8 cellular contexts compared by ENCODE assay signal in the genomic region with DNA sequence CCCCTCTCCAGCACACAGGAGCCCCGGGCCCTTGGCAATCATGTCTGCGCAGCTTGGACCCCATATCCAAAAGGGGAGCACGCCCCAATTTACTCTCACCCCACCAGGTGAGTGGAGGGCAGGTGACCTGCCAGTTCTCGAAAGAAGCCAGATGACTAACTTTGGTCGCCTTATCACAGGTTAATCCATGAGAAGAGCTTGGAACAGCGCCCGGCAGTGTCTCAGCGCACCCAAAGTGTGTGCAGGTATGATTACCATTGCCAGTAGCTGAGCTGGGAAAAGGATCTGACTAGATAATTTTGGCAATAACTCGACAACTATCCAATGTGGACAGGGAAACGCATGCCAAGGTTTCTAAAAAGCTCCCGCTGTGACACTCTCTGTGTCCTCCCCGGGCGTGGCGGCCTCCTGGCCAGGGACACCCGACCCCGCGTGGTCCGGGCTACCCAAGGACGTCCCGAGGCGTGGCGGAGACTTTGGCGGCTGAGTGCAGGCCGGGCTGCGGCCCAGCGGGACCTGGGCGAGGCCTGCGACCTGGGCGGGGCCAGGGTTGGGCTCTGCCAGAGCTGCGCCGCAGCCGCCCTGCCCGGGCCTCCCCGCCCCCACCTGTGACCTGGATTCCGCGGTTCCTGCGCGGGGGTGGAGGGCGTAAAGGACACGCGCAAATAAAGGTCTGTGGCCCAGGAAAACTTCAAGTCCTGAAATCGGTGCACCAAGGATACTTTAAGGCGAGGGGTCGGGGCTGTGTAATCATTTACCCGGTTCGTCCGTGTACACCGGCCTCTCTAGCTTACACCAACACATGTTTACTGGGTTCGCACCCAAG. TPM values are rescaled to one million over a fixed set of nuclear protein-coding genes. Genes with fewer than 3 reads are reported as not detected.
DNase-seq lines count a peak whose midpoint lies in the region; ATAC-seq and TF ChIP-seq lines count a peak whose summit lies in the region.

No MANE protein-coding gene starts in this region.

- intact Hi-C loops in colonic mucosa (cut with DNase I) = no loop called here

- no peak for DNase-seq in AG04449 (ENCODE audit: low read depth, low spot score)
- DNase-seq in GM20000 (ENCODE audit: low spot score) = peak; percentile 83
- DNase-seq in colonic mucosa = peak; percentile 89
- DNase-seq in left lobe of liver (ENCODE audit: low spot score) = peak; percentile 98
- DNase-seq in stimulated activated CD8-positive, alpha-beta memory T cell treated with anti-CD3 and anti-CD28 coated beads, Interleukin-4, amount 100 ng/mL, for 24 hours (ENCODE audit: low read depth) = peak; percentile 24
- DNase-seq in NCI-H187 (lab: John Stamatoyannopoulos, UW) = no peak
- no peak for DNase-seq in NCI-H2081 (lab: John Stamatoyannopoulos, UW)

- H3K9me3 ChIP-seq in SU-DHL-6 (ENCODE audit: insufficient read depth, low read length) (no peaks in the 10 kb centered on the region), colonic mucosa (no peaks in the 10 kb centered on the region)

- POLR2A ChIA-PET in AG04449 (lab: Yijun Ruan, JAX) = no interaction called here

- peak overlapping the region; percentile 80 for H3K4me2 ChIP-seq in SU-DHL-6 (ENCODE audit: low read depth, low read length, poor library complexity, severe bottlenecking)

- TF ChIP-seq CTCF in AG04449 (IDR thresholded peaks at IDR 0.05; ENCODE audit: insufficient read depth, low read length, missing control alignments) (no peak), GM20000 (IDR thresholded peaks at IDR 0.05; ENCODE audit: extremely low read depth, missing control alignments) (no peak), SU-DHL-6 (IDR thresholded peaks at IDR 0.05; ENCODE audit: insufficient read depth, low read length, poor library complexity, severe bottlenecking) (no peak), colonic mucosa (IDR thresholded peaks at IDR 0.05) (no peak)

- H3K9me2 ChIP-seq in SU-DHL-6 (replicated peaks; ENCODE audit: insufficient read depth, low read length) = no peaks in the 10 kb centered on the region

- H3K4me3 ChIP-seq in AG04449 (ENCODE audit: low read depth, low read length) (peak overlapping the region; percentile 47), SU-DHL-6 (ENCODE audit: insufficient read depth, low read length, poor library complexity, severe bottlenecking) (peak overlapping the region; percentile 42), colonic mucosa (peak overlapping the region; percentile 49)

- peaks cover 4% of the 10 kb centered on the region for H3K4me1 ChIP-seq in colonic mucosa

- CTCF ChIA-PET in AG04449 (lab: Yijun Ruan, JAX) = interaction anchor here (1.2 to 1.5 kb wide), 3 partner anchors 11 to 520 kb away, joined by 3 to 4 read pairs (median 4); no protein-coding TSS in a partner anchor

- peak overlapping the region; percentile 83 for H2AFZ ChIP-seq in SU-DHL-6 (ENCODE audit: low read depth, low read length, severe bottlenecking)

- H3K27me3 ChIP-seq in SU-DHL-6 (ENCODE audit: low read length) (no peaks in the 10 kb centered on the region), colonic mucosa (no peaks in the 10 kb centered on the region)

- no peaks in the 10 kb centered on the region for H3K36me3 ChIP-seq in SU-DHL-6 (ENCODE audit: low read length)
- H3K36me3 ChIP-seq in colonic mucosa = no peaks in the 10 kb centered on the region

- H3K9ac ChIP-seq in SU-DHL-6 (ENCODE audit: low read length) = peak overlapping the region; percentile 52
- peak overlapping the region; percentile 61 to 62 for H3K9ac ChIP-seq in colonic mucosa (ENCODE audit: low read depth in 2 of 2, low read length in 2 of 2)

- H3K79me2 ChIP-seq in SU-DHL-6 (ENCODE audit: insufficient read depth, low read length) = no peaks in the 10 kb centered on the region

- H4K20me1 ChIP-seq in SU-DHL-6 (ENCODE audit: low read depth, low read length) = no peaks in the 10 kb centered on the region

- peak; percentile 94 for ATAC-seq in left lobe of liver

- H3F3A ChIP-seq in SU-DHL-6 (ENCODE audit: insufficient read depth) = no peaks in the 10 kb centered on the region

- peak overlapping the region; percentile 64 for H3K27ac ChIP-seq in SU-DHL-6 (ENCODE audit: low read depth, low read length)
- peak overlapping the region; percentile 53 for H3K27ac ChIP-seq in colonic mucosa

RNA-seq across cellular contexts. Expression of gene WAPL, which starts 13.7 kb away (rescaled TPM):
- 10 to 100 TPM; 32.7 to 33.9 TPM for total RNA-seq in colonic mucosa
- total RNA-seq in left lobe of liver = 14.3 TPM

Comparison
In these comparisons a context has a peak if more than half of its experiments do, and no peak if none do; other contexts are left out.
1. DNase-seq: peak in GM20000 (single experiment), colonic mucosa (single experiment), left lobe of liver (single experiment) and stimulated activated CD8-positive, alpha-beta memory T cell treated with anti-CD3 and anti-CD28 coated beads, Interleukin-4, amount 100 ng/mL, for 24 hours (single experiment); none in AG04449 (single experiment), NCI-H187 (0 of 2) and NCI-H2081 (0 of 2).
2. Peak in every context shown above with its lines, with median percentiles within 50 percentile points of each other: H3K4me3 ChIP-seq.